ENCODE assay signal across 1 cellular context in genomic region chr3:9915252-9916141, GRCh38.
TF ChIP-seq lines count a peak whose summit lies in the region.

No MANE protein-coding gene starts in this region.

TF ChIP-seq in WTC11, 78 proteins besides CTCF, POLR2A, EP300 and RAD21 (continued from another document and continues in another):
- TF ChIP-seq ZNF532 (CRISPR knock-in tag; IDR thresholded peaks at IDR 0.05; ENCODE audit: borderline replicate concordance) (no peak), ATF3 (CRISPR knock-in tag; conservative IDR thresholded peaks at IDR 0.05) (0 out of 2 replicates have a peak, but pooled peaks have one; percentile 70), ERG (CRISPR knock-in tag; IDR thresholded peaks at IDR 0.05) (no peak), GRHL2 (CRISPR knock-in tag; IDR thresholded peaks at IDR 0.05; ENCODE audit: insufficient replicate concordance, severe bottlenecking) (no peak), ZNF425 (CRISPR knock-in tag; conservative IDR thresholded peaks at IDR 0.05) (no peak), KAT7 (CRISPR knock-in tag; IDR thresholded peaks at IDR 0.05; ENCODE audit: borderline replicate concordance) (0 out of 2 replicates have a peak, but pooled peaks have one; percentile 60), FOXP4 (CRISPR knock-in tag; IDR thresholded peaks at IDR 0.05) (peak; percentile 97), JAZF1 (CRISPR knock-in tag; IDR thresholded peaks at IDR 0.05) (no peak), ATF6 (CRISPR knock-in tag; IDR thresholded peaks at IDR 0.05) (no peak), CDX4 (CRISPR knock-in tag; IDR thresholded peaks at IDR 0.05; ENCODE audit: borderline replicate concordance) (no peak), NFATC4 (CRISPR knock-in tag; IDR thresholded peaks at IDR 0.05) (no peak), ZBTB21 (CRISPR knock-in tag; IDR thresholded peaks at IDR 0.05; ENCODE audit: borderline replicate concordance) (no peak), ARID4B (CRISPR knock-in tag; IDR thresholded peaks at IDR 0.05; ENCODE audit: borderline replicate concordance) (no peak; the same call in none of the 2 replicates), NFYB (CRISPR knock-in tag; conservative IDR thresholded peaks at IDR 0.05; ENCODE audit: low read depth) (peak; percentile 45; the same call in 1 of the 2 replicates), SP1 (CRISPR knock-in tag; conservative IDR thresholded peaks at IDR 0.05) (peak; percentile 61; the same call in 1 of the 2 replicates), NR2C2 (CRISPR knock-in tag; IDR thresholded peaks at IDR 0.05) (no peak), E2F5 (CRISPR knock-in tag; IDR thresholded peaks at IDR 0.05) (peak; percentile 68; the same call in 1 of the 2 replicates), ESRRA (CRISPR knock-in tag; IDR thresholded peaks at IDR 0.05; ENCODE audit: borderline replicate concordance) (peak; percentile 12; the same call in 1 of the 2 replicates), ZMAT4 (CRISPR knock-in tag; IDR thresholded peaks at IDR 0.05) (no peak), ZNF232 (CRISPR knock-in tag; IDR thresholded peaks at IDR 0.05) (0 out of 2 replicates have a peak, but pooled peaks have one; percentile 73), USF2 (CRISPR knock-in tag; IDR thresholded peaks at IDR 0.05) (no peak), TP53 (CRISPR knock-in tag; IDR thresholded peaks at IDR 0.05) (no peak; the same call in 1 of the 2 replicates), ZNF138 (CRISPR knock-in tag; conservative IDR thresholded peaks at IDR 0.05) (no peak; the same call in 1 of the 2 replicates), ZNF512 (CRISPR knock-in tag; IDR thresholded peaks at IDR 0.05; ENCODE audit: borderline replicate concordance) (no peak)
